In the genomic region with DNA sequence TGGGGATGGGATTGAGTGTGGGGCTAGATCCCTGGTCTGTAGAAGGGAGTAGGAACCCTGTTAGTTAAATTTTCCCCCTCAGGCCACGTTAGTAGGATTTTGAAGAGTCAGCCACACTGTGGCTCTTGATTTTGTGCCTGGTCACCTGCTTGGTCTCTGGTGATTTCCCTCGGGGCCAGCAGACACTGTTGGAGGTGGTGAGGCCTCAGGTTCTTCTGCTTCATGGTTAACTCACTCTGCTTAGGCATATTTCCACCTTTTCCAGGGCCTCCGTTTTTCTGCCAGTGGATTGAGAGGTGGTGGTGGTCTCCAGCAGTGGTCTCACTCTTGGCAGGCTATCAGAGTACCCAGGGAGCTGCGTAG, we compare ENCODE assay signal across 10 cellular contexts. TPM values are rescaled to one million over a fixed set of nuclear protein-coding genes. Genes with fewer than 3 reads are reported as not detected.
DNase-seq lines count a peak whose midpoint lies in the region; ATAC-seq and TF ChIP-seq lines count a peak whose summit lies in the region.
"Had no signal": no experiment of that assay in that cellular context is flagged by ENCODE, and none has a peak within 500 bp of the region (broad histone marks: within the 10 kb centered on the region; RNA-seq: fewer than 3 reads in every experiment).

No MANE protein-coding gene starts in this region.

- peak overlapping the region; percentile 65 for H3K27ac ChIP-seq in GM23248
- peak overlapping the region; percentile 99 for H3K27ac ChIP-seq in VCaP
- peak overlapping the region; percentile 94 to 100 for H3K27ac ChIP-seq in esophagus (ENCODE audit: low read depth in 2 of 2, low read length in 1 of 2)
- H3K27ac ChIP-seq in sigmoid colon = peak overlapping the region in 3 of 4 donors; percentile 20 to 79 (median 74)

- TF ChIP-seq POLR2A in sigmoid colon (IDR thresholded peaks at IDR 0.05) = no peak

- peaks cover 31% of the 10 kb centered on the region for H3F3A ChIP-seq in GM23248 (ENCODE audit: insufficient read depth)

- H3K9ac ChIP-seq in GM23248 = peak overlapping the region; percentile 58

- in situ Hi-C loops in GM23248 (cut with MboI) = no loop called here

- no peak for ATAC-seq in GM18520 (IDR thresholded peaks at IDR 0.05; ENCODE audit: unreplicated experiment)
- ATAC-seq in HG02884 (IDR thresholded peaks at IDR 0.05; ENCODE audit: unreplicated experiment) = no peak

- H3K9me2 ChIP-seq in GM23248 (ENCODE audit: insufficient read depth) = no peaks in the 10 kb centered on the region

- intact Hi-C loops in sigmoid colon (cut with DNase I) = no loop called here

- no peaks in the 10 kb centered on the region for H3K36me3 ChIP-seq in GM23248 (ENCODE audit: low read depth)
- peaks cover 0 to 7% of the 10 kb centered on the region in 2 donors for H3K36me3 ChIP-seq in esophagus (ENCODE audit: control insufficient read depth in 2 of 2, insufficient read depth in 2 of 2, low read length in 1 of 2)
- no peaks in the 10 kb centered on the region for H3K36me3 ChIP-seq in sigmoid colon

- DNase-seq in GM23248 = no peak
- DNase-seq in sigmoid colon = no peak
- DNase-seq in GDM1 (lab: John Stamatoyannopoulos, UW) = no peak
- no peak for DNase-seq in SHP77 (lab: John Stamatoyannopoulos, UW)
- DNase-seq: NCI-H1105 treated with DMSO at 0.1 percent for 48 hours, occipital lobe had no signal

- H3K27me3 ChIP-seq in GM23248 (replicated peaks; ENCODE audit: insufficient read depth) (no peaks in the 10 kb centered on the region), esophagus (ENCODE audit: control insufficient read depth in 1 of 2, insufficient read depth in 2 of 2, low read length in 2 of 2) (no peaks in the 10 kb centered on the region), sigmoid colon (no peaks in the 10 kb centered on the region)

- WGBS in GM23248 (ENCODE audit: low coverage in 1 of 2, low lambda C conversion rate in 2 of 2, missing lambda C conversion rate in 2 of 2), 2 experiments = 53 to 58% methylated on average over 4 of the region's 4 CpGs
- 38 to 55% methylated on average over 4 of the region's 4 CpGs for WGBS in esophagus, 2 donors
- 41 to 52% methylated on average over 4 of the region's 4 CpGs for WGBS in sigmoid colon, 2 donors

- H3K4me2 ChIP-seq in GM23248 (ENCODE audit: unreplicated experiment) = peak overlapping the region; percentile 60

- H4K20me1 ChIP-seq in GM23248 (ENCODE audit: insufficient read depth) = no peaks in the 10 kb centered on the region

- H3K4me1 ChIP-seq in GM23248 (ENCODE audit: insufficient read depth) = peaks cover 57% of the 10 kb centered on the region
- peaks cover 6 to 40% of the 10 kb centered on the region in 2 donors for H3K4me1 ChIP-seq in esophagus (ENCODE audit: control insufficient read depth in 2 of 2, insufficient read depth in 2 of 2, low read length in 1 of 2)
- peaks cover 0 to 80% (median 73%) of the 10 kb centered on the region in 4 donors for H3K4me1 ChIP-seq in sigmoid colon

- TF ChIP-seq EP300 in sigmoid colon (IDR thresholded peaks at IDR 0.05) = no peak

- no peak overlapping the region for H2AFZ ChIP-seq in GM23248

- peak; percentile 16 for TF ChIP-seq CTCF in VCaP (conservative IDR thresholded peaks at IDR 0.05)
- no peak for TF ChIP-seq CTCF in sigmoid colon (IDR thresholded peaks at IDR 0.05)

- H3K9me3 ChIP-seq in GM23248 (ENCODE audit: low read depth) (no peaks in the 10 kb centered on the region), esophagus (ENCODE audit: control insufficient read depth in 2 of 2, insufficient read depth in 1 of 2, low read depth in 1 of 2, low read length in 1 of 2) (no peaks in the 10 kb centered on the region), sigmoid colon (no peaks in the 10 kb centered on the region)

- H3K4me3 ChIP-seq in GM23248 (no peak overlapping the region), esophagus (ENCODE audit: low read depth in 1 of 2, low read length in 2 of 2) (peak overlapping the region; percentile 13 to 58), sigmoid colon (no peak overlapping the region)

- H3K79me2 ChIP-seq in GM23248 (ENCODE audit: insufficient read depth) = peaks cover 78% of the 10 kb centered on the region

RNA-seq across cellular contexts. Expression of a gene that starts 4.1 kb away (rescaled TPM):
- total RNA-seq in GM23248 (2014; rRNA removed; shearing (Covaris generic)) = 14.1 and 16.1 TPM in 2 replicates
- polyA plus RNA-seq in GM23248 (2016; fragmentation: Nextera tagmentation; extraction: Ambion mirVana) (22.9 and 23.7 TPM in 2 replicates), esophagus (10 to 100 TPM; 50.6 to 63.2 TPM), sigmoid colon (10 to 100 TPM; 12.0 to 67.3 (median 14.1) TPM)
- total RNA-seq in sigmoid colon = 10 to 100 TPM; 22.0 to 29.9 (median 23.9) TPM

RNA-seq across cellular contexts. Expression of a gene that starts 49.9 kb away (rescaled TPM):
- not detected in 2 replicates for total RNA-seq in GM23248 (2014; rRNA removed; shearing (Covaris generic))
- polyA plus RNA-seq in GM23248 (2016; fragmentation: Nextera tagmentation; extraction: Ambion mirVana) (0.15 TPM in 1 of 2 replicates, not detected in the other), esophagus (10 to 100 TPM; 47.3 to 87.9 TPM), sigmoid colon (10 to 100 TPM; 33.3 to 63.5 (median 37.8) TPM)
- 10 to 100 TPM; 43.7 to 57.4 (median 50.9) TPM for total RNA-seq in sigmoid colon

Comparison
In these comparisons a context has a peak if more than half of its experiments do, and no peak if none do; other contexts are left out.
1. H3K4me3 ChIP-seq: peak in esophagus (2 of 2); none in GM23248 (single experiment) and sigmoid colon (0 of 4).
2. RNA of a gene that starts 49.9 kb away (polyA plus RNA-seq): 47.3 to 87.9 TPM in esophagus and 33.3 to 63.5 TPM in sigmoid colon; 0.15 TPM in GM23248; every median in the first group is over 10 times any median in the second.
3. Peak in every context shown above with its lines, with median percentiles within 50 percentile points of each other: H3K27ac ChIP-seq.